ENCODE assay signal across 17 cellular contexts in the genomic region with DNA sequence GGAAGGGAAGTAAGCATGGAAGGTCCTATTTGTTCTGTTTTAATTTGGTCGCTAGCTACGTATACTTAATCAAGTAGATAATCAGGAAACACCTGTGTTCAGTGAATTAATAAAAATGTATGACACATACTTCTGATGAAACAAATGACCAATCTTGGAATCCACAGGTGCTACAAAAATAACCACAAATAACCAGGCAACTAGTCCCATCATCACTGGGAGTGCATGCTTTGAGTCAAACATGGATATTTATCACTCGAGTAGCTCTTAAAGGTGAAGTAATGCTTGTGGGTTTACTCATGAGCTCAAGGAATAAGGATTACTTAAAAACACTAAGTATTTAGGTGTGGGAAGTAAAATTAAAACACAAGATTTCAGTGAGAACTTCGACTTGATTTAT.
"Had no signal": no experiment of that assay in that cellular context is flagged by ENCODE, and none has a peak within 500 bp of the region (broad histone marks: within the 10 kb centered on the region; RNA-seq: fewer than 3 reads in every experiment).

No MANE protein-coding gene starts in this region.

- H3K9me3 ChIP-seq: psoas muscle, tibial artery, upper lobe of left lung, vagina had no signal

- H3K4me1 ChIP-seq: heart left ventricle, psoas muscle, spleen, tibial artery, upper lobe of left lung, vagina had no signal

- H3K4me3 ChIP-seq: dorsolateral prefrontal cortex, heart left ventricle, psoas muscle, spleen, tibial artery, upper lobe of left lung, vagina had no signal

- H3K27ac ChIP-seq: dorsolateral prefrontal cortex, heart left ventricle, psoas muscle, spleen, tibial artery, upper lobe of left lung, vagina had no signal

- H3K36me3 ChIP-seq: heart left ventricle, spleen, tibial artery, upper lobe of left lung, vagina had no signal

- DNase-seq: cortex of kidney; dorsolateral prefrontal cortex; effector CD8-positive, alpha-beta T cell; foreskin melanocyte; heart left ventricle; hippocampal formation; left colon; naive thymus-derived CD4-positive, alpha-beta T cell; nephron progenitor cell; psoas muscle; spleen; stimulated activated CD4-positive, alpha-beta T cell treated with anti-CD3 and anti-CD28 coated beads, Interleukin-15, amount 100 ng/mL, for 24 hours; stimulated activated CD4-positive, alpha-beta T cell treated with anti-CD3 and anti-CD28 coated beads, Interleukin-1b, Interleukin-23, amount 100 ng/mL, for 48 hours; stimulated activated CD4-positive, alpha-beta T cell treated with anti-CD3 and anti-CD28 coated beads, Interleukin-4, amount 100 ng/mL, for 24 hours; tibial artery; upper lobe of left lung had no signal

- H3K27me3 ChIP-seq: heart left ventricle, spleen, tibial artery, upper lobe of left lung, vagina had no signal
